Comparison of ENCODE assay signal across 17 cellular contexts in genomic region chr1:168129933-168130332, GRCh38. TPM values are rescaled to one million over a fixed set of nuclear protein-coding genes. Genes with fewer than 3 reads are reported as not detected.
DNase-seq lines count a peak whose midpoint lies in the region; ATAC-seq, FAIRE-seq and TF ChIP-seq lines count a peak whose summit lies in the region.
"Had no signal": no experiment of that assay in that cellular context is flagged by ENCODE, and none has a peak within 500 bp of the region (broad histone marks: within the 10 kb centered on the region; RNA-seq: fewer than 3 reads in every experiment).

No MANE protein-coding gene starts in this region.

- H4K5ac ChIP-seq in mesendoderm (ENCODE audit: low read length) = no peak overlapping the region

- H3K36me3 ChIP-seq in GM23338 (ENCODE audit: insufficient read depth) = no peaks in the 10 kb centered on the region
- H3K36me3 ChIP-seq in Panc1 (ENCODE audit: control insufficient read depth, insufficient read depth, low read length) = no peaks in the 10 kb centered on the region
- H3K36me3 ChIP-seq in K562 (ENCODE audit: control insufficient read depth, insufficient read depth, low read length) = no peaks in the 10 kb centered on the region
- no peaks in the 10 kb centered on the region for H3K36me3 ChIP-seq in mesendoderm (ENCODE audit: control insufficient read depth, insufficient read depth, low read length)
- no peaks in the 10 kb centered on the region for H3K36me3 ChIP-seq in pancreas

- H3K9me1 ChIP-seq in K562 (ENCODE audit: control insufficient read depth, insufficient read depth, low read length) = no peaks in the 10 kb centered on the region

- H3K4me2 ChIP-seq in GM23338 (no peak overlapping the region), K562 (ENCODE audit: insufficient read depth, low read length) (no peak overlapping the region), mesendoderm (ENCODE audit: low read length) (no peak overlapping the region)

- H3K56ac ChIP-seq in mesendoderm (ENCODE audit: low read length) = no peak overlapping the region

- peaks cover 12% of the 10 kb centered on the region; the same call in 1 of the 2 replicates for H4K20me1 ChIP-seq in GM23338 (replicated peaks; ENCODE audit: insufficient read depth)
- no peaks in the 10 kb centered on the region for H4K20me1 ChIP-seq in K562 (replicated peaks; ENCODE audit: control insufficient read depth, insufficient read depth, low read length)

- H3K4me3 ChIP-seq in GM23338 (no peak overlapping the region), Panc1 (ENCODE audit: low read depth in 2 of 2, low read length in 2 of 2) (no peak overlapping the region), K562 (no peak overlapping the region), mesendoderm (ENCODE audit: low read length) (no peak overlapping the region), pancreas (no peak overlapping the region)

- no peak overlapping the region for H3K23ac ChIP-seq in mesendoderm (ENCODE audit: low read length)

- FAIRE-seq in K562 (lab: Jason Lieb, UNC) (no peak), pancreas (lab: Jason Lieb, UNC) (no peak)
- FAIRE-seq: G401.6, GM12892, GM19239 had no signal

- in situ Hi-C loops in Panc1 (cut with HindIII; ENCODE audit: low pct_unique_long_range_greater_than_20kb, low sequenced_read_pairs) (no loop called here), K562 (cut with MboI) (no loop called here)

- TF ChIP-seq EP300 in K562 (IDR thresholded peaks at IDR 0.05; ENCODE audit: low read length) = no peak

- CTCF ChIA-PET in Panc1 (lab: Charles Lee) (interaction anchor here (1.3 kb wide), 1 partner anchor 48 kb away, joined by 3 read pairs; no protein-coding TSS in a partner anchor), K562 (lab: Yijun Ruan, JAX; ENCODE audit: low intra/inter-chr PET ratio) (no interaction called here)

- H3K4me1 ChIP-seq in GM23338 (ENCODE audit: insufficient read depth) = peaks cover 14% of the 10 kb centered on the region; the same call in 1 of the 2 replicates
- H3K4me1 ChIP-seq in Panc1 (ENCODE audit: control insufficient read depth, insufficient read depth, low read length) = peaks cover 1% of the 10 kb centered on the region; the same call in 1 of the 2 replicates
- H3K4me1 ChIP-seq in K562 (replicated peaks in 1 of 2; ENCODE audit: control insufficient read depth in 2 of 2, insufficient read depth in 2 of 2, low read length in 2 of 2) = no peaks in the 10 kb centered on the region; a peak in 1 of 5 replicates
- no peaks in the 10 kb centered on the region for H3K4me1 ChIP-seq in mesendoderm (ENCODE audit: control insufficient read depth, low read depth, low read length)
- peaks cover 0 to under 1% (median 0%) of the 10 kb centered on the region in 3 donors for H3K4me1 ChIP-seq in pancreas

- H3K18ac ChIP-seq in mesendoderm (ENCODE audit: low read length) = no peak overlapping the region

- DNase-seq in GM23338 (ENCODE audit: low spot score) (peak; percentile 61), Panc1 (ENCODE audit: low read depth, low spot score) (no peak), K562 (ENCODE audit: extremely low read depth in 1 of 4, low spot score in 3 of 4) (no peak), mesendoderm (peak; percentile 30), COLO829 (ENCODE audit: low spot score) (no peak), SW 1271 (lab: John Stamatoyannopoulos, UW) (no peak), DMS53 treated with DMSO at 0.1 percent for 48 hours (lab: John Stamatoyannopoulos, UW; ENCODE audit: unreplicated experiment) (no peak), pancreas (no peak)
- DNase-seq: C1 segment of cervical spinal cord; CD4-positive, alpha-beta T cell; DMS79 treated with DMSO at 0.1 percent for 48 hours; EL had no signal

- peaks cover 2% of the 10 kb centered on the region for H3K27me3 Mint-ChIP-seq in GM23338 (ENCODE audit: insufficient read depth, low read depth, poor library complexity)

- TF ChIP-seq CTCF in GM23338 (conservative IDR thresholded peaks at IDR 0.05; ENCODE audit: low read depth in 2 of 2) (peak in 1 of 2 experiments; percentile 42; a peak in 2 of 4 replicates), Panc1 (IDR thresholded peaks at IDR 0.05) (peak; percentile 18), K562 (IDR thresholded peaks at IDR 0.05 in 2 of 3, conservative IDR thresholded peaks at IDR 0.05 in 1 of 3; ENCODE audit: insufficient read depth in 2 of 3, low read depth in 1 of 3, low read length in 3 of 3) (no peak), pancreas (IDR thresholded peaks at IDR 0.05) (no peak)

- BruUV-seq in Panc1 (replicated peaks; lab: Mats Ljungman, UMichigan) (no TSS peak), K562 (replicated peaks; lab: Mats Ljungman, UMichigan) (no TSS peak)

- peaks cover 11% of the 10 kb centered on the region for H3K27me3 ChIP-seq in GM23338 (ENCODE audit: insufficient read depth)
- H3K27me3 ChIP-seq in Panc1 (ENCODE audit: control insufficient read depth, insufficient read depth, low read length) = peaks cover 15% of the 10 kb centered on the region
- peaks cover 0 to 5% of the 10 kb centered on the region in 2 experiments; a peak in 3 of 5 replicates for H3K27me3 ChIP-seq in K562 (ENCODE audit: control insufficient read depth in 2 of 2, insufficient read depth in 2 of 2, low read length in 2 of 2)
- H3K27me3 ChIP-seq in mesendoderm (ENCODE audit: insufficient read depth, low read length, poor library complexity) = no peaks in the 10 kb centered on the region
- H3K27me3 ChIP-seq in pancreas = no peaks in the 10 kb centered on the region

- ATAC-seq in GM23338 = peak; percentile 85
- ATAC-seq in Panc1 = peak; percentile 53; the same call in 1 of the 2 replicates
- peak; percentile 31 for ATAC-seq in K562
- no peak for ATAC-seq in pancreas

- peaks cover 16% of the 10 kb centered on the region for H3K36me3 Mint-ChIP-seq in GM23338 (ENCODE audit: low read depth)

- H3K27ac ChIP-seq in GM23338 (ENCODE audit: low read depth) (no peak overlapping the region), Panc1 (ENCODE audit: low read length) (no peak overlapping the region), K562 (ENCODE audit: extremely low read depth, low read depth, low read length) (no peak overlapping the region), mesendoderm (ENCODE audit: low read depth, low read length) (no peak overlapping the region), pancreas (no peak overlapping the region)

- H2AFZ ChIP-seq in GM23338 (no peak overlapping the region), K562 (ENCODE audit: low read depth, low read length) (no peak overlapping the region)

- H3K4me3 Mint-ChIP-seq in GM23338 = no peak overlapping the region
- H3K4me3 Mint-ChIP-seq: B cell; CD4-positive, alpha-beta T cell; IgD-negative memory B cell had no signal

- H3K9me3 Mint-ChIP-seq in GM23338 = peaks cover 4% of the 10 kb centered on the region; the same call in 2 of the 3 replicates
- H3K9me3 Mint-ChIP-seq: CD4-positive, alpha-beta T cell had no signal

- intact Hi-C loops in Panc1 (cut with micrococcal nuclease; ENCODE audit: unreplicated experiment) (no loop called here), K562 (cut with micrococcal nuclease) (no loop called here), pancreas (cut with DNase I) (no loop called here)

- H3K9ac ChIP-seq in K562 (ENCODE audit: insufficient read depth in 1 of 2, low read depth in 2 of 2, low read length in 2 of 2) (no peak overlapping the region), mesendoderm (ENCODE audit: low read length) (no peak overlapping the region)

- no peak overlapping the region for H2BK5ac ChIP-seq in mesendoderm (ENCODE audit: low read length)

- 13% methylated on average over 6 of the region's 6 CpGs for WGBS in K562 (ENCODE audit: insufficient coverage, low coverage, missing lambda C conversion rate)
- WGBS in mesendoderm (ENCODE audit: extremely low coverage, insufficient coverage, low lambda C conversion rate) = no CpG with 5 or more reads among the region's 6 CpGs
- 89 to 90% methylated on average over 6 of the region's 6 CpGs for WGBS in pancreas, 2 donors

- H3K9me3 ChIP-seq in Panc1 (ENCODE audit: control insufficient read depth, insufficient read depth, low read depth, low read length) (no peaks in the 10 kb centered on the region), K562 (replicated peaks; ENCODE audit: control insufficient read depth, insufficient read depth, low read depth, low read length) (no peaks in the 10 kb centered on the region), pancreas (no peaks in the 10 kb centered on the region)

- no peak overlapping the region for H2BK120ac ChIP-seq in mesendoderm (ENCODE audit: low read depth, low read length)

- TF ChIP-seq RAD21 in K562 (CRISPR knock-in tag; conservative IDR thresholded peaks at IDR 0.05 in 1 of 2, IDR thresholded peaks at IDR 0.05 in 1 of 2) = no peak

- H3K4me1 Mint-ChIP-seq in GM23338 = peaks cover 21% of the 10 kb centered on the region

- no peak overlapping the region for H2AK5ac ChIP-seq in mesendoderm (ENCODE audit: low read length)

- H3K79me1 ChIP-seq in mesendoderm (ENCODE audit: low read length) = no peaks in the 10 kb centered on the region

- no peak overlapping the region for H4K8ac ChIP-seq in mesendoderm (ENCODE audit: low read depth, low read length)

- no peak overlapping the region for H3K4ac ChIP-seq in mesendoderm (ENCODE audit: low read depth, low read length)

- H3K9me2 ChIP-seq in GM23338 (ENCODE audit: insufficient read depth) = no peaks in the 10 kb centered on the region

- H2BK15ac ChIP-seq in mesendoderm (replicated peaks; ENCODE audit: low read depth) = no peak overlapping the region

- no peak overlapping the region for H3K27ac Mint-ChIP-seq in GM23338
- H3K27ac Mint-ChIP-seq: B cell; CD4-positive, alpha-beta T cell; IgD-negative memory B cell had no signal

- TF ChIP-seq POLR2A in K562 (conservative IDR thresholded peaks at IDR 0.05) = no peak

- H3F3A ChIP-seq in GM23338 (replicated peaks; ENCODE audit: low read depth) = no peaks in the 10 kb centered on the region

- H3K79me2 ChIP-seq in GM23338 (replicated peaks; ENCODE audit: insufficient read depth) (peaks cover 23% of the 10 kb centered on the region), K562 (ENCODE audit: control insufficient read depth, insufficient read depth, low read length) (no peaks in the 10 kb centered on the region), mesendoderm (ENCODE audit: control insufficient read depth, insufficient read depth, low read length) (no peaks in the 10 kb centered on the region)

- POLR2A ChIA-PET in Panc1 (lab: Charles Lee) (no interaction called here), K562 (lab: Yijun Ruan, JAX) (interaction anchor here (0.6 to 1.3 kb wide), 4 partner anchors 9 to 267 kb away, joined by 3 to 4 read pairs (median 3); no protein-coding TSS in a partner anchor)

RNA-seq across cellular contexts. Expression of gene GPR161, which starts 6.8 kb away (rescaled TPM):
- total RNA-seq in GM23338 (2014; rRNA removed; shearing (Covaris generic)) = 11.6 and 13.6 TPM in 2 replicates
- 6.7 and 7.9 TPM in 2 replicates for polyA plus RNA-seq in GM23338 (2016; fragmentation: Nextera tagmentation; extraction: Ambion mirVana)
- total RNA-seq in Panc1 (2021; ENCODE audit: unreplicated experiment) = 2.4 TPM
- polyA plus RNA-seq in Panc1 (2012; ENCODE audit: insufficient read length) = 2.2 TPM
- total RNA-seq in K562 (2011; cell fraction: chromatin; rRNA removed; ENCODE audit: low replicate concordance) = 1.4 and 3.6 TPM in 2 replicates
- 2.6 and 3.8 TPM in 2 replicates for total RNA-seq in K562 (2011; cell fraction: nucleolus; rRNA removed)
- total RNA-seq in K562 (2011; cell fraction: nucleoplasm; rRNA removed) = 2.3 and 2.6 TPM in 2 replicates
- total RNA-seq in K562 (2014; rRNA removed) = 0.45 and 1.1 TPM in 2 replicates
- total RNA-seq in K562 (2014; rRNA removed; fragmentation: Illumina TruSeq; extraction: Trizol) = 0.64 and 0.76 TPM in 2 replicates
- 0.68 and 1.0 TPM in 2 replicates for total RNA-seq in K562 (2015; rRNA removed; fragmentation: Illumina TruSeq; extraction: Trizol)
- 1.2 and 1.6 TPM in 2 replicates for total RNA-seq in K562 (2021)
- polyA plus RNA-seq in K562 (2011; rRNA removed) = 2.4 and 3.2 TPM in 2 replicates
- 3.1 and 3.3 TPM in 2 replicates for polyA plus RNA-seq in K562 (2011; cell fraction: cytosol; rRNA removed)
- 3.5 and 3.9 TPM in 2 replicates for polyA plus RNA-seq in K562 (2011; cell fraction: nucleus; rRNA removed)
- polyA plus RNA-seq in K562 (2012) = 1.5 and 1.9 TPM in 2 replicates
- polyA plus RNA-seq in K562 (2014; fragmentation: Illumina TruSeq; extraction: Trizol) = 0.95 and 1.3 TPM in 2 replicates
- under 1 TPM; 0.15 to 0.18 TPM for polyA plus RNA-seq in K562 (2014; fragmentation: Nextera tagmentation; extraction: Ambion mirVana)
- 0.73 and 1.1 TPM in 2 replicates for polyA plus RNA-seq in K562 (2014; rRNA removed)
- polyA minus RNA-seq in K562 (2011; rRNA and poly(A)+ RNA removed) = 5.4 and 5.5 TPM in 2 replicates
- polyA minus RNA-seq in K562 (2011; cell fraction: cytosol; rRNA and poly(A)+ RNA removed) = 2.8 TPM in 2 replicates
- 2.3 and 2.8 TPM in 2 replicates for polyA minus RNA-seq in K562 (2011; cell fraction: nucleus; rRNA and poly(A)+ RNA removed)
- 7.0 TPM for polyA plus RNA-seq in mesendoderm (2013, experiment 1 of 2)
- polyA plus RNA-seq in mesendoderm (2013, experiment 2 of 2) = 7.1 TPM
- total RNA-seq in pancreas = 1 to 10 TPM; 6.3 to 9.7 (median 9.3) TPM
- 1 to 10 TPM; 2.5 to 3.6 TPM for polyA plus RNA-seq in pancreas
- total RNA-seq: CD4-positive, alpha-beta T cell had no signal
- polyA plus RNA-seq: IgD-negative memory B cell had no signal

RNA-seq across cellular contexts. Expression of gene TIPRL, which starts 48.8 kb away (rescaled TPM):
- 15.9 and 17.1 TPM in 2 replicates for total RNA-seq in GM23338 (2014; rRNA removed; shearing (Covaris generic))
- polyA plus RNA-seq in GM23338 (2016; fragmentation: Nextera tagmentation; extraction: Ambion mirVana) (32.0 and 32.8 TPM in 2 replicates), K562 (2011; rRNA removed) (44.9 and 69.9 TPM in 2 replicates), K562 (2014; fragmentation: Illumina TruSeq; extraction: Trizol) (50.7 and 60.1 TPM in 2 replicates), K562 (2014; fragmentation: Nextera tagmentation; extraction: Ambion mirVana) (10 to 100 TPM; 87.0 to 90.2 TPM), K562 (2014; rRNA removed) (54.8 and 63.2 TPM in 2 replicates), pancreas (10 to 100 TPM in 1 of 2 donors, 1 to 10 TPM in 1; 6.8 to 10.2 TPM)
- total RNA-seq in Panc1 (2021; ENCODE audit: unreplicated experiment) (48.5 TPM), K562 (2014; rRNA removed) (41.4 and 52.1 TPM in 2 replicates), K562 (2014; rRNA removed; fragmentation: Illumina TruSeq; extraction: Trizol) (73.5 and 78.1 TPM in 2 replicates), K562 (2015; rRNA removed; fragmentation: Illumina TruSeq; extraction: Trizol) (71.1 and 81.7 TPM in 2 replicates), K562 (2021) (57.0 and 64.4 TPM in 2 replicates), pancreas (10 to 100 TPM; 11.9 to 17.3 (median 14.3) TPM)
- polyA plus RNA-seq in Panc1 (2012; ENCODE audit: insufficient read length) = 24.6 TPM
- 7.1 and 15.3 TPM in 2 replicates for total RNA-seq in K562 (2011; cell fraction: chromatin; rRNA removed; ENCODE audit: low replicate concordance)
- 4.0 and 4.3 TPM in 2 replicates for total RNA-seq in K562 (2011; cell fraction: nucleolus; rRNA removed)
- 6.7 and 13.7 TPM in 2 replicates for total RNA-seq in K562 (2011; cell fraction: nucleoplasm; rRNA removed)
- 10.0 and 21.7 TPM in 2 replicates for polyA plus RNA-seq in K562 (2011; cell fraction: cytosol; rRNA removed)
- polyA plus RNA-seq in K562 (2011; cell fraction: nucleus; rRNA removed) = 7.3 and 11.7 TPM in 2 replicates
- polyA plus RNA-seq in K562 (2012) = 42.3 and 51.3 TPM in 2 replicates
- polyA minus RNA-seq in K562 (2011; rRNA and poly(A)+ RNA removed) = 87.3 and 88.4 TPM in 2 replicates
- polyA minus RNA-seq in K562 (2011; cell fraction: cytosol; rRNA and poly(A)+ RNA removed) = 19.4 and 21.4 TPM in 2 replicates
- polyA minus RNA-seq in K562 (2011; cell fraction: nucleus; rRNA and poly(A)+ RNA removed) = 4.7 and 8.7 TPM in 2 replicates
- polyA plus RNA-seq in mesendoderm (2013, experiment 1 of 2) = 23.8 TPM
- polyA plus RNA-seq in mesendoderm (2013, experiment 2 of 2) = 22.5 TPM

Comparison
In these comparisons a context has a peak if more than half of its experiments do, and no peak if none do; other contexts are left out.
1. ATAC-seq: peak in GM23338 (single experiment), Panc1 (single experiment) and K562 (single experiment); none in pancreas (0 of 4).
2. DNase-seq: peak in GM23338 (single experiment) and mesendoderm (single experiment); none in Panc1 (single experiment), K562 (0 of 4), COLO829 (single experiment), SW 1271 (0 of 2), DMS53 treated with DMSO at 0.1 percent for 48 hours (single experiment) and pancreas (0 of 6).